Comparison of ENCODE assay signal across 26 cellular contexts in genomic region chr18:73733376-73733775, GRCh38.
A peak's percentile ranks its signal among the peaks of the same experiment; 100 is the strongest.
DNase-seq lines count a peak whose midpoint lies in the region; ATAC-seq, FAIRE-seq and TF ChIP-seq lines count a peak whose summit lies in the region.
"Had no signal": no experiment of that assay in that cellular context is flagged by ENCODE, and none has a peak within 500 bp of the region (broad histone marks: within the 10 kb centered on the region; RNA-seq: fewer than 3 reads in every experiment).

No MANE protein-coding gene starts in this region.

- no peak for FAIRE-seq in bronchial epithelial cell (lab: Jason Lieb, UNC)
- FAIRE-seq: A549, GM12878, GM12892, GM18507 had no signal

- H3K79me1 ChIP-seq in IMR-90 (ENCODE audit: low read depth in 1 of 2, low read length in 2 of 2): no peaks in the 10 kb centered on the region

- peak overlapping the region; percentile 18 for H2BK5ac ChIP-seq in IMR-90 (ENCODE audit: low read depth, low read length, poor library complexity, severe bottlenecking)

- TF ChIP-seq CTCF in C4-2B (conservative IDR thresholded peaks at IDR 0.05) (no peak), IMR-90 (conservative IDR thresholded peaks at IDR 0.05; ENCODE audit: low read depth, low read length) (no peak), PC-3 (conservative IDR thresholded peaks at IDR 0.05; ENCODE audit: low read depth, low read length) (no peak), bronchial epithelial cell (IDR thresholded peaks at IDR 0.05; ENCODE audit: insufficient read depth, low read length, severe bottlenecking) (no peak)

- no peaks in the 10 kb centered on the region for H3K9me1 ChIP-seq in IMR-90 (ENCODE audit: insufficient read depth, low read length)

- dilution Hi-C loops in IMR-90 (cut with HindIII; ENCODE audit: low sequenced_read_pairs, unreplicated experiment): no loop called here

- H2AFZ ChIP-seq in IMR-90 (replicated peaks; ENCODE audit: low read length, poor library complexity) (no peak overlapping the region), PC-3 (ENCODE audit: low read length) (no peak overlapping the region)

- H3K14ac ChIP-seq in IMR-90 (replicated peaks; ENCODE audit: low read depth, low read length): no peak overlapping the region

- H3K4me1 ChIP-seq in IMR-90 (ENCODE audit: control insufficient read depth, insufficient read depth, low read length): peaks cover 1% of the 10 kb centered on the region; the same call in 1 of the 2 replicates
- H3K4me1 ChIP-seq in PC-3 (ENCODE audit: insufficient read depth, low read length): 0 out of 2 replicates have a peak, but pooled peaks cover 3% of the 10 kb centered on the region
- H3K4me1 ChIP-seq: A549; BLaER1 treated with 17β-estradiol and CSF1 and Interleukin-3, amounts not matched to agents 10 nM and 100 nM had no signal

- no CpG with 5 or more reads among the region's 4 CpGs for WGBS in IMR-90 (ENCODE audit: extremely low coverage in 2 of 2, insufficient read length in 1 of 2), 2 experiments

- ATAC-seq in IMR-90 (ENCODE audit: low read depth) (no peak), PC-3 (peak; percentile 53), GM18867 (IDR thresholded peaks at IDR 0.05; ENCODE audit: unreplicated experiment) (no peak), GM19328 (IDR thresholded peaks at IDR 0.05; ENCODE audit: unreplicated experiment) (no peak)
- ATAC-seq: A549, GM12878 had no signal

- H2BK15ac ChIP-seq in IMR-90 (ENCODE audit: low read depth, low read length): no peak overlapping the region

- H4K20me1 ChIP-seq in IMR-90 (ENCODE audit: insufficient read depth, low read length): no peaks in the 10 kb centered on the region
- no peaks in the 10 kb centered on the region for H4K20me1 ChIP-seq in PC-3 (ENCODE audit: low read length)
- H4K20me1 ChIP-seq: BLaER1 treated with 17β-estradiol and CSF1 and Interleukin-3, amounts not matched to agents 10 nM and 100 nM had no signal

- H3K23ac ChIP-seq in IMR-90 (ENCODE audit: low read depth, low read length): no peak overlapping the region

- POLR2A ChIA-PET in IMR-90 (lab: Charles Lee; ENCODE audit: unreplicated experiment) (no interaction called here), PC-3 (lab: Charles Lee; ENCODE audit: unreplicated experiment) (no interaction called here)

- no peak overlapping the region for H2AK5ac ChIP-seq in IMR-90 (ENCODE audit: low read depth, low read length)

- H3K27ac ChIP-seq in C4-2B: peak overlapping the region; percentile 56
- no peak overlapping the region for H3K27ac ChIP-seq in IMR-90 (ENCODE audit: insufficient read depth, low read length)
- no peak overlapping the region for H3K27ac ChIP-seq in PC-3 (ENCODE audit: low read length)
- H3K27ac ChIP-seq: 22Rv1; A549; BLaER1 treated with 17β-estradiol and CSF1 and Interleukin-3, amounts not matched to agents 10 nM and 100 nM had no signal

- no peak overlapping the region for H3K9ac ChIP-seq in IMR-90 (ENCODE audit: low read depth, low read length)
- no peak overlapping the region for H3K9ac ChIP-seq in PC-3 (ENCODE audit: low read length)
- H3K9ac ChIP-seq: BLaER1 treated with 17β-estradiol and CSF1 and Interleukin-3, amounts not matched to agents 10 nM and 100 nM had no signal

- H3K56ac ChIP-seq in IMR-90 (ENCODE audit: extremely low read depth, insufficient read depth, low read length): no peak overlapping the region

- no TSS peak for BruUV-seq in IMR-90 (replicated peaks; lab: Mats Ljungman, UMichigan)
- no TSS peak for BruUV-seq in PC-3 (replicated peaks; lab: Mats Ljungman, UMichigan)

- no peak overlapping the region for H3K4me3 ChIP-seq in IMR-90 (ENCODE audit: insufficient read depth, low read depth, low read length)
- H3K4me3 ChIP-seq in PC-3 (ENCODE audit: low read length): no peak overlapping the region
- no peak overlapping the region for H3K4me3 ChIP-seq in bronchial epithelial cell (ENCODE audit: low read depth, low read length)
- H3K4me3 ChIP-seq: A549; BLaER1 treated with 17β-estradiol and CSF1 and Interleukin-3, amounts not matched to agents 10 nM and 100 nM; GM12878 had no signal

- DNase-seq in IMR-90 (peak; percentile 18), PC-3 (peak; percentile 48), bronchial epithelial cell (ENCODE audit: low read depth) (peak; percentile 61), NAMALWA (ENCODE audit: low spot score) (no peak), hippocampal formation (lab: John Stamatoyannopoulos, UW) (no peak)
- DNase-seq: AML-193; CD4-positive, alpha-beta memory T cell; CD4-positive, CD25-positive, alpha-beta regulatory T cell; CD8-positive, alpha-beta memory T cell; COR-L47; DMS 273 treated with DMSO at 0.1 percent for 48 hours; DMS153; DMS53; DMS79; DND-41; EL; GDM1 had no signal

- H3K18ac ChIP-seq in IMR-90 (ENCODE audit: low read depth, low read length): no peak overlapping the region

- H2AK9ac ChIP-seq in IMR-90 (replicated peaks; ENCODE audit: low read depth, low read length, poor library complexity): no peak overlapping the region

- no peak overlapping the region for H3K4ac ChIP-seq in IMR-90 (ENCODE audit: low read depth, low read length)

- no peak overlapping the region for H4K91ac ChIP-seq in IMR-90 (ENCODE audit: insufficient read depth, low read depth, low read length)

- H2BK20ac ChIP-seq in IMR-90 (ENCODE audit: low read depth, low read length): no peak overlapping the region

- TF ChIP-seq RAD21 in IMR-90 (IDR thresholded peaks at IDR 0.05; ENCODE audit: low read length): no peak

- no peaks in the 10 kb centered on the region for H3K9me2 ChIP-seq in PC-3 (replicated peaks; ENCODE audit: low read length)

- no peak overlapping the region for H4K8ac ChIP-seq in IMR-90 (ENCODE audit: low read depth in 2 of 2, low read length in 2 of 2)

- no peak for TF ChIP-seq POLR2A in IMR-90 (IDR thresholded peaks at IDR 0.05; ENCODE audit: low read depth, low read length)

- intact Hi-C loops in IMR-90 (cut with micrococcal nuclease) (no loop called here), PC-3 (cut with micrococcal nuclease) (no loop called here)

- no peak overlapping the region for H4K5ac ChIP-seq in IMR-90 (ENCODE audit: low read depth, low read length)

- H3K27me3 ChIP-seq in IMR-90 (ENCODE audit: control insufficient read depth, insufficient read depth, low read length) (no peaks in the 10 kb centered on the region), PC-3 (ENCODE audit: low read length) (no peaks in the 10 kb centered on the region), bronchial epithelial cell (ENCODE audit: control insufficient read depth, insufficient read depth, low read length) (no peaks in the 10 kb centered on the region)
- H3K27me3 ChIP-seq: BLaER1 treated with 17β-estradiol and CSF1 and Interleukin-3, amounts not matched to agents 10 nM and 100 nM had no signal

- H3K36me3 ChIP-seq in IMR-90 (ENCODE audit: control insufficient read depth, insufficient read depth, low read length): no peaks in the 10 kb centered on the region
- no peaks in the 10 kb centered on the region for H3K36me3 ChIP-seq in PC-3 (ENCODE audit: low read depth, low read length)
- H3K36me3 ChIP-seq in bronchial epithelial cell (ENCODE audit: control insufficient read depth, insufficient read depth, low read length): no peaks in the 10 kb centered on the region
- H3K36me3 ChIP-seq: BLaER1 treated with 17β-estradiol and CSF1 and Interleukin-3, amounts not matched to agents 10 nM and 100 nM had no signal

- H3K9me3 ChIP-seq in IMR-90 (ENCODE audit: control insufficient read depth, insufficient read depth, low read length) (no peaks in the 10 kb centered on the region), PC-3 (ENCODE audit: low read length) (no peaks in the 10 kb centered on the region)
- H3K9me3 ChIP-seq: A549 had no signal

- CTCF ChIA-PET in IMR-90 (lab: Yijun Ruan, JAX): no interaction called here
- CTCF ChIA-PET in PC-3 (lab: Charles Lee): no interaction called here

- H3K4me2 ChIP-seq in IMR-90 (ENCODE audit: low read depth, low read length) (no peak overlapping the region), PC-3 (ENCODE audit: low read length) (no peak overlapping the region)
- H3K4me2 ChIP-seq: A549; BLaER1 treated with 17β-estradiol and CSF1 and Interleukin-3, amounts not matched to agents 10 nM and 100 nM had no signal

- in situ Hi-C loops in IMR-90 (cut with MboI; ENCODE audit: low sequenced_read_pairs): no loop called here

- H3F3A ChIP-seq in PC-3 (ENCODE audit: low read length, unreplicated experiment): no peaks in the 10 kb centered on the region

- no peaks in the 10 kb centered on the region for H3K79me2 ChIP-seq in PC-3 (ENCODE audit: low read length)

- no peak overlapping the region for H2BK120ac ChIP-seq in IMR-90 (ENCODE audit: low read depth, low read length)

TF ChIP-seq in IMR-90, 13 proteins besides CTCF, POLR2A, EP300 and RAD21:
- no peak for TF ChIP-seq RCOR1 (IDR thresholded peaks at IDR 0.05; ENCODE audit: insufficient replicate concordance, low read length)
- 0 out of 2 replicates have a peak, but pooled peaks have one; percentile 17 for TF ChIP-seq CEBPB (IDR thresholded peaks at IDR 0.05; ENCODE audit: low read depth, low read length)

Comparison
In these comparisons a context has a peak if more than half of its experiments do, and no peak if none do; other contexts are left out.
1. DNase-seq: peak in IMR-90 (single experiment), PC-3 (single experiment) and bronchial epithelial cell (single experiment); none in NAMALWA (single experiment) and hippocampal formation (0 of 2).